In genomic region chr17:42997984-42998938, GRCh38 we compare ENCODE assay signal across 8 cellular contexts. TPM values are rescaled to one million over a fixed set of nuclear protein-coding genes. Genes with fewer than 3 reads are reported as not detected.
DNase-seq lines count a peak whose midpoint lies in the region; ATAC-seq and TF ChIP-seq lines count a peak whose summit lies in the region.

TSS of gene RPL27 (plus strand) at chr17:42998419. CDS start at chr17:42998751, 332 bp downstream.

- no peaks in the 10 kb centered on the region for H3K27me3 Mint-ChIP-seq in activated T-cell treated with anti-CD3 and anti-CD28 coated beads, Interleukin-2, amount 50 U/mL, for 24 hours

- peak within 1 kb of the TSS; percentile 79 for H3K4me3 ChIP-seq in Jurkat, Clone E6-1 (ENCODE audit: low read length)
- H3K4me3 ChIP-seq in PC-9 (peak within 1 kb of the TSS; percentile 91), esophagus (ENCODE audit: low read depth in 1 of 2, low read length in 2 of 2) (peak within 1 kb of the TSS; percentile 82 to 90), muscle layer of colon (ENCODE audit: low read depth in 1 of 2, low read length in 2 of 2) (peak within 1 kb of the TSS; percentile 67 to 74)

- ATAC-seq in GM21576 (IDR thresholded peaks at IDR 0.05; ENCODE audit: unreplicated experiment) = peak; percentile 89

- TF ChIP-seq CTCF in PC-9 (conservative IDR thresholded peaks at IDR 0.05) = peak; percentile 85

- POLR2A ChIA-PET in PC-9 (lab: Charles Lee; ENCODE audit: unreplicated experiment) = interaction anchor here (0.5 to 1.2 kb wide), 15 partner anchors 13 to 1589 kb away, joined by 3 to 25 read pairs (median 5); partner anchors contain the start of genes AARSD1 and BECN1

- H3K4me1 Mint-ChIP-seq in activated T-cell treated with anti-CD3 and anti-CD28 coated beads, Interleukin-2, amount 50 U/mL, for 24 hours (ENCODE audit: low read depth) = peaks cover 38% of the 10 kb centered on the region

- BruUV-seq in PC-9 (replicated peaks; lab: Mats Ljungman, UMichigan) = TSS peak; percentile 65

- DNase-seq in DMS153 treated with DMSO at 0.1 percent for 48 hours (lab: John Stamatoyannopoulos, UW; ENCODE audit: unreplicated experiment) = peak; percentile 98
- peak; percentile 100 for DNase-seq in Jurkat, Clone E6-1 (ENCODE audit: low read depth, low spot score)
- peak; percentile 93 to 99 for DNase-seq in PC-9
- DNase-seq in activated T-cell treated with anti-CD3 and anti-CD28 coated beads, Interleukin-2, amount 50 U/mL, for 24 hours = peak; percentile 98
- peak; percentile 94 to 98 for DNase-seq in stimulated activated CD8-positive, alpha-beta memory T cell treated with anti-CD3 and anti-CD28 coated beads, Interleukin-7, amount 100 ng/mL, for 4 hours (ENCODE audit: low read depth in 2 of 2)

- H3K27me3 ChIP-seq in PC-9 (ENCODE audit: insufficient read depth, low read depth) (no peaks in the 10 kb centered on the region), esophagus (ENCODE audit: control insufficient read depth in 1 of 2, insufficient read depth in 2 of 2, low read length in 2 of 2) (no peaks in the 10 kb centered on the region), muscle layer of colon (ENCODE audit: control insufficient read depth in 1 of 2, insufficient read depth in 2 of 2, low read length in 2 of 2) (no peaks in the 10 kb centered on the region)

- no peaks in the 10 kb centered on the region for H3K9me2 ChIP-seq in PC-9 (ENCODE audit: insufficient read depth)

- peak within 1 kb of the TSS; percentile 100 for H3K27ac Mint-ChIP-seq in activated T-cell treated with anti-CD3 and anti-CD28 coated beads, Interleukin-2, amount 50 U/mL, for 24 hours

- CTCF ChIA-PET in PC-9 (lab: Charles Lee) = interaction anchor here (0.6 to 0.7 kb wide), 3 partner anchors 39 to 1215 kb away, joined by 3 to 5 read pairs (median 5); partner anchors contain the start of gene BECN1

- H3K4me3 Mint-ChIP-seq in activated T-cell treated with anti-CD3 and anti-CD28 coated beads, Interleukin-2, amount 50 U/mL, for 24 hours = peak within 1 kb of the TSS; percentile 98

- peaks cover 34% of the 10 kb centered on the region for H3K79me2 ChIP-seq in PC-9 (ENCODE audit: low read depth)

- peak within 1 kb of the TSS; percentile 100 for H3K4me2 ChIP-seq in PC-9

- peaks cover 61% of the 10 kb centered on the region for H3F3A ChIP-seq in PC-9 (ENCODE audit: insufficient read depth, low read depth)

- WGBS in esophagus, 2 donors = 1% methylated on average over 49 of the region's 49 CpGs

- H3K4me1 ChIP-seq in PC-9 (replicated peaks; ENCODE audit: insufficient read depth) = peaks cover 33% of the 10 kb centered on the region
- peaks cover 0 to 5% of the 10 kb centered on the region in 2 donors for H3K4me1 ChIP-seq in esophagus (ENCODE audit: control insufficient read depth in 2 of 2, insufficient read depth in 2 of 2, low read length in 1 of 2)
- peaks cover 23% of the 10 kb centered on the region for H3K4me1 ChIP-seq in muscle layer of colon (ENCODE audit: insufficient read depth, low read length)

- H4K20me1 ChIP-seq in PC-9 (ENCODE audit: insufficient read depth) = peaks cover 20% of the 10 kb centered on the region

- H3K9me3 ChIP-seq in PC-9 (ENCODE audit: insufficient read depth, low read depth) = no peaks in the 10 kb centered on the region
- H3K9me3 ChIP-seq in esophagus (ENCODE audit: control insufficient read depth in 2 of 2, insufficient read depth in 1 of 2, low read depth in 1 of 2, low read length in 1 of 2) = no peaks in the 10 kb centered on the region
- H3K9me3 ChIP-seq in muscle layer of colon (ENCODE audit: low read length) = no peaks in the 10 kb centered on the region

- intact Hi-C loops in PC-9 (cut with micrococcal nuclease; ENCODE audit: unreplicated experiment) = loop anchor here (1.0 kb wide), 1 partner anchor 155 kb away; no protein-coding TSS in a partner anchor

- peak within 1 kb of the TSS; percentile 62 for H2AFZ ChIP-seq in PC-9

- H3K27ac ChIP-seq in PC-9 (peak within 1 kb of the TSS; percentile 97), esophagus (ENCODE audit: low read depth in 2 of 2, low read length in 1 of 2) (peak within 1 kb of the TSS; percentile 93 to 98), muscle layer of colon (ENCODE audit: low read depth, low read length) (peak within 1 kb of the TSS; percentile 90)

- H3K9me3 Mint-ChIP-seq in activated T-cell treated with anti-CD3 and anti-CD28 coated beads, Interleukin-2, amount 50 U/mL, for 24 hours = no peaks in the 10 kb centered on the region

- H3K9ac ChIP-seq in muscle layer of colon (ENCODE audit: low read length) = peak within 1 kb of the TSS; percentile 98

- peaks cover 68% of the 10 kb centered on the region for H3K36me3 Mint-ChIP-seq in activated T-cell treated with anti-CD3 and anti-CD28 coated beads, Interleukin-2, amount 50 U/mL, for 24 hours (ENCODE audit: low read depth)

- peaks cover 42% of the 10 kb centered on the region for H3K36me3 ChIP-seq in PC-9 (ENCODE audit: low read depth)
- peaks cover 5 to 15% of the 10 kb centered on the region in 2 donors for H3K36me3 ChIP-seq in esophagus (ENCODE audit: control insufficient read depth in 2 of 2, insufficient read depth in 2 of 2, low read length in 1 of 2)
- H3K36me3 ChIP-seq in muscle layer of colon (ENCODE audit: insufficient read depth, low read length) = peaks cover 39% of the 10 kb centered on the region

RNA-seq across cellular contexts. Expression of gene RPL27, which starts in this region (rescaled TPM):
- 2,256 TPM for polyA plus RNA-seq in Jurkat, Clone E6-1 (2012; ENCODE audit: insufficient read depth, insufficient read length)
- 593 and 950 TPM in 2 replicates for total RNA-seq in PC-9 (2021)
- polyA plus RNA-seq in esophagus = 1,000 to 10,000 TPM; 2,102 to 2,622 TPM

Comparison
In these comparisons a context has a peak if more than half of its experiments do, and no peak if none do; other contexts are left out.
1. Peak in every context shown above with its lines: DNase-seq, ATAC-seq, H3K4me3 ChIP-seq and H3K27ac ChIP-seq.